ENCODE assay signal across 8 cellular contexts in the genomic region with DNA sequence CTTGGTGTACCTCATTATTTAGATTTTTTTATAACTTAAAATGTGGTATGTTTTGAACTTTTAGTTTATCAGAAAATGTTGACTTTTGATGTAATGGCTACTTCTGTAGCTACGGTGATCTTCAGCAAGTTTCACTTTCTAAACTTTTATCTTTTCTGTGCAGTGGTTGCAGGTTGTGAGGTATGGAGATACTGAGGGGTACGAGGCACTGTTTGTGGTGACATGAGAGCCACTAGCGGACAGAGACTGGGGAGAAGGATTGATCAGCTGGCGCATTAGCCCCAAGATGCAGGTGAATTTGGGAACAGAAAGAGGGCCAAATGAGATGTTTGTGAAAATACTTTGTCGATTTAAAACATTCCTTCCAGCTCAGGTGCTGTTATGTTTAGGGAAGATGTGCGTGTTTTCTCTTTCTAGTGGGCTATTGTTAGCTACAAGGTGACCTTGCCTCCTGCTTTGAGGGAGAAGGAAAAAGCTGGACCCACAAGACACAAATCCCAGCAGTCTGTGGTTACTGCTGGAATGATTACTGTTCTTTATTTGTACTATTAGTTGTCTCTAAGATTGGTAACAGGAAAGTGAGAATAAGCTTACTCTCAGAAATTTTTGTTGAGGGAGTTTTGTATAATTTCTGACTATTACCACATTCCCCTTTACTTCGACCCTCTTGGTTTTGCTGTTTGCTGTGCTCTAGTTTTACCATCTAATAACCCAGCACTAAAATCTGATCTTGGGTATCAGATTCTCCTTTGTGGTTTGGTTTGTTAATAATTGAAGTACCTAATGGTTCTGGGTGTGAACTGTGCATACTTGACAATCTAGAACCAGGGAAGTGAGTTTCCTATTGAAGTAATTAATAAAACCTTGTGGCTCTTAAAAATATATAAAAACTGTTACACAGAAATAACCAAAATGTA.
DNase-seq lines count a peak whose midpoint lies in the region; ATAC-seq and TF ChIP-seq lines count a peak whose summit lies in the region.

No MANE protein-coding gene starts in this region.

- peak; percentile 42 for DNase-seq in activated CD4-positive, alpha-beta memory T cell treated with anti-CD3 and anti-CD28 coated beads for 36 hours
- DNase-seq in nephron progenitor cell (no peak), NCI-H146 treated with DMSO at 0.1 percent for 48 hours (lab: John Stamatoyannopoulos, UW; ENCODE audit: unreplicated experiment) (no peak), COR-L47 (lab: John Stamatoyannopoulos, UW) (no peak), MV-4-11 (lab: John Stamatoyannopoulos, UW) (no peak), SHP77 treated with DMSO at 0.1 percent for 48 hours (lab: John Stamatoyannopoulos, UW) (no peak)

- no peaks in the 10 kb centered on the region for H3K9me3 Mint-ChIP-seq in activated CD4-positive, alpha-beta memory T cell treated with anti-CD3 and anti-CD28 coated beads for 36 hours
- no peaks in the 10 kb centered on the region for H3K9me3 Mint-ChIP-seq in nephron progenitor cell

- peaks cover 86% of the 10 kb centered on the region for H3K4me1 Mint-ChIP-seq in activated CD4-positive, alpha-beta memory T cell treated with anti-CD3 and anti-CD28 coated beads for 36 hours (ENCODE audit: low read depth)
- peaks cover 25% of the 10 kb centered on the region for H3K4me1 Mint-ChIP-seq in nephron progenitor cell

- POLR2A ChIA-PET in activated CD4-positive, alpha-beta memory T cell treated with anti-CD3 and anti-CD28 coated beads for 36 hours (lab: Charles Lee): interaction anchor here (0.5 to 2.4 kb wide), 5 partner anchors 17 to 264 kb away, joined by 3 to 6 read pairs (median 3); no protein-coding TSS in a partner anchor

- H3K27ac Mint-ChIP-seq in activated CD4-positive, alpha-beta memory T cell treated with anti-CD3 and anti-CD28 coated beads for 36 hours: peak overlapping the region; percentile 67
- peak overlapping the region; percentile 36 for H3K27ac Mint-ChIP-seq in nephron progenitor cell

- CTCF ChIA-PET in activated CD4-positive, alpha-beta memory T cell treated with anti-CD3 and anti-CD28 coated beads for 36 hours (lab: Charles Lee): interaction anchor here (0.7 to 4.9 kb wide), 12 partner anchors 15 to 799 kb away, joined by 3 to 49 read pairs (median 3); partner anchors contain the start of genes FBXO34 and MAPK1IP1L

- peak overlapping the region; percentile 64 for H3K4me3 Mint-ChIP-seq in activated CD4-positive, alpha-beta memory T cell treated with anti-CD3 and anti-CD28 coated beads for 36 hours
- no peak overlapping the region for H3K4me3 Mint-ChIP-seq in nephron progenitor cell

- no peaks in the 10 kb centered on the region for H3K27me3 Mint-ChIP-seq in activated CD4-positive, alpha-beta memory T cell treated with anti-CD3 and anti-CD28 coated beads for 36 hours
- no peaks in the 10 kb centered on the region for H3K27me3 Mint-ChIP-seq in nephron progenitor cell (ENCODE audit: low read depth, poor library complexity)

- no peak for TF ChIP-seq CTCF in nephron progenitor cell (IDR thresholded peaks at IDR 0.05)

- peak; percentile 56 for ATAC-seq in GM18870 (IDR thresholded peaks at IDR 0.05; ENCODE audit: unreplicated experiment)
- peak; percentile 62 for ATAC-seq in HG02759 (IDR thresholded peaks at IDR 0.05; ENCODE audit: unreplicated experiment)

- H3K36me3 Mint-ChIP-seq in activated CD4-positive, alpha-beta memory T cell treated with anti-CD3 and anti-CD28 coated beads for 36 hours: no peaks in the 10 kb centered on the region
- no peaks in the 10 kb centered on the region for H3K36me3 Mint-ChIP-seq in nephron progenitor cell (ENCODE audit: low read depth)

- intact Hi-C loops in activated CD4-positive, alpha-beta memory T cell treated with anti-CD3 and anti-CD28 coated beads for 36 hours (cut with micrococcal nuclease): loop anchor here (5.0 to 10.0 kb wide), 3 partner anchors 54 to 782 kb away; partner anchors contain the start of genes KTN1 and PELI2
